ENCODE assay signal across 9 cellular contexts in the genomic region with DNA sequence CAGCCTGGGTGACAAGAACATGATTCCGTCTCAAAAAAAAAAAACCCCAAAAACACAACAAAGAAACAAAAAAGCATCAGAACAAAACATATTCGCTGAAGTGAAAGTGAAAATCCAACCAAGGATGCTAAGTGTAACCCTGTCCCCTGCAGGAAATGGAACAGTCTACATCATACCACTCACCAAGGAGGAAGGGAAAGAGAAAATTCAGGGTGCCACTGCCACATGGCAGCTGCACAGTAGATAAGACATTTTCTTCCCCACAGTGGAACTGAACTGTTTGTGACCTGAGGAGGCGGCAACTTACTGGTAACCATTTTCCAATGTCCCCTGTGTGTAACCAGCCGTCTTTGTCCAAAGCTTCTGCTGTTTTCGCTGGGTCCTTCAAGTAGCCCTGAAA. TPM values are rescaled to one million over a fixed set of nuclear protein-coding genes. Genes with fewer than 3 reads are reported as not detected.
A peak's percentile ranks its signal among the peaks of the same experiment; 100 is the strongest.
DNase-seq lines count a peak whose midpoint lies in the region; ATAC-seq and TF ChIP-seq lines count a peak whose summit lies in the region.
"Had no signal": no experiment of that assay in that cellular context is flagged by ENCODE, and none has a peak within 500 bp of the region (broad histone marks: within the 10 kb centered on the region; RNA-seq: fewer than 3 reads in every experiment).

No MANE protein-coding gene starts in this region.

- peaks cover 0 to 45% (median 16%) of the 10 kb centered on the region in 5 donors for H3K4me1 ChIP-seq in subcutaneous abdominal adipose tissue (ENCODE audit: control insufficient read depth in 5 of 5, insufficient read depth in 5 of 5, low read length in 5 of 5)
- H3K4me1 ChIP-seq: A549 had no signal

- peaks cover 11% of the 10 kb centered on the region for H3K4me1 Mint-ChIP-seq in chondrocyte (ENCODE audit: low read depth)

- H3K9me3 Mint-ChIP-seq in chondrocyte (ENCODE audit: low read depth): no peaks in the 10 kb centered on the region

- H3K36me3 ChIP-seq in subcutaneous abdominal adipose tissue (ENCODE audit: control insufficient read depth in 5 of 5, insufficient read depth in 5 of 5, low read length in 5 of 5): peaks cover 39 to 77% (median 63%) of the 10 kb centered on the region in 5 donors

- no peak overlapping the region for H3K4me3 Mint-ChIP-seq in chondrocyte (ENCODE audit: unreplicated experiment)

- H3K36me3 Mint-ChIP-seq in chondrocyte (ENCODE audit: low read depth): peaks cover 39% of the 10 kb centered on the region

- no peak overlapping the region for H3K4me3 ChIP-seq in subcutaneous abdominal adipose tissue (ENCODE audit: low read depth in 1 of 5, low read length in 5 of 5)
- H3K4me3 ChIP-seq: A549 had no signal

- ATAC-seq in activated CD4-positive, CD25-positive, alpha-beta regulatory T cell treated with anti-CD3 and anti-CD28 coated beads, Interleukin-2, amount 50 U/mL, for 24 hours: peak; percentile 81 to 88
- ATAC-seq in HG03378 (IDR thresholded peaks at IDR 0.05; ENCODE audit: unreplicated experiment) (peak; percentile 93), Right ventricle myocardium superior (ENCODE audit: poor library complexity) (no peak)
- ATAC-seq: A549 had no signal

- no peak overlapping the region for H3K9ac ChIP-seq in subcutaneous abdominal adipose tissue (ENCODE audit: low read length in 5 of 5)

- intact Hi-C loops in Right ventricle myocardium superior (cut with DNase I): no loop called here

- H3K27ac Mint-ChIP-seq in chondrocyte (ENCODE audit: unreplicated experiment): no peak overlapping the region

- no peaks in the 10 kb centered on the region for H3K27me3 ChIP-seq in subcutaneous abdominal adipose tissue (ENCODE audit: control insufficient read depth in 5 of 5, insufficient read depth in 4 of 5, low read length in 5 of 5)

- DNase-seq in activated CD4-positive, CD25-positive, alpha-beta regulatory T cell treated with anti-CD3 and anti-CD28 coated beads, Interleukin-2, amount 50 U/mL, for 72 hours: no peak
- DNase-seq in activated effector memory CD4-positive, alpha-beta T cell treated with Interleukin-2 at 50 U/mL for 16 hours: peak; percentile 10
- no peak for DNase-seq in caudate nucleus (lab: John Stamatoyannopoulos, UW)
- no peak for DNase-seq in Right ventricle myocardium superior
- no peak for DNase-seq in chondrocyte (ENCODE audit: low spot score)

- H3K27ac ChIP-seq in subcutaneous abdominal adipose tissue (ENCODE audit: low read depth, low read length) (peak overlapping the region; percentile 72), caudate nucleus (ENCODE audit: low read depth, low read length) (no peak overlapping the region)
- H3K27ac ChIP-seq: A549 had no signal

- no peaks in the 10 kb centered on the region for H3K9me3 ChIP-seq in subcutaneous abdominal adipose tissue (ENCODE audit: control insufficient read depth in 5 of 5, low read length in 5 of 5)
- H3K9me3 ChIP-seq: A549 had no signal

- no peaks in the 10 kb centered on the region for H3K27me3 Mint-ChIP-seq in chondrocyte (ENCODE audit: low read depth)

- no peak for TF ChIP-seq CTCF in chondrocyte (IDR thresholded peaks at IDR 0.05)

RNA-seq across cellular contexts. Expression of a gene that starts 28.2 kb away (rescaled TPM):
- 1.7 TPM for total RNA-seq in Right ventricle myocardium superior
- 5.7 to 12.9 TPM (median 6.3 TPM) in 3 replicates for total RNA-seq in chondrocyte
